In the genomic region with DNA sequence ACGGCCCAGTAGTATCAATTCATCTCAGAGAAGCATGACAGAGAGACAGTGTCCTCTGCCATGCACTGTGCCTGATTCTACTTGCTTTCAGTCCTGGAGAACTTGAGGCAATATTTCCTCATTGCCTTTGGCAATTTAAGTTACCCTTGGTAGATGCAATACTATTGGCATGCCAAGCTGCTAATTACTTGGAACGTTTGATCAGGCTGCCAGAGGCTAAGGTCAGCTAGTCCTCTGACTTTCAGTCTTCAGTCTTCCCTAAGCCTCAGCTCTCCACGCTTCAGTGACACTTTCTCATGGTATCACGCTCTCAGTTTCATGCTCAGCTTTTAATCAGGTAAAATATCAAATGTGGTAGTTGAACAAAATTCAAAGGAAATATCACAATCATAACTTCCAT, we compare ENCODE assay signal across 2 cellular contexts.
TF ChIP-seq lines count a peak whose summit lies in the region.

No MANE protein-coding gene starts in this region.

TF ChIP-seq in GM12878, 131 proteins besides CTCF, POLR2A, EP300 and RAD21:
- TF ChIP-seq MTA2 (IDR thresholded peaks at IDR 0.05; ENCODE audit: low read depth), result no peak
- TF ChIP-seq, protein P1, sequence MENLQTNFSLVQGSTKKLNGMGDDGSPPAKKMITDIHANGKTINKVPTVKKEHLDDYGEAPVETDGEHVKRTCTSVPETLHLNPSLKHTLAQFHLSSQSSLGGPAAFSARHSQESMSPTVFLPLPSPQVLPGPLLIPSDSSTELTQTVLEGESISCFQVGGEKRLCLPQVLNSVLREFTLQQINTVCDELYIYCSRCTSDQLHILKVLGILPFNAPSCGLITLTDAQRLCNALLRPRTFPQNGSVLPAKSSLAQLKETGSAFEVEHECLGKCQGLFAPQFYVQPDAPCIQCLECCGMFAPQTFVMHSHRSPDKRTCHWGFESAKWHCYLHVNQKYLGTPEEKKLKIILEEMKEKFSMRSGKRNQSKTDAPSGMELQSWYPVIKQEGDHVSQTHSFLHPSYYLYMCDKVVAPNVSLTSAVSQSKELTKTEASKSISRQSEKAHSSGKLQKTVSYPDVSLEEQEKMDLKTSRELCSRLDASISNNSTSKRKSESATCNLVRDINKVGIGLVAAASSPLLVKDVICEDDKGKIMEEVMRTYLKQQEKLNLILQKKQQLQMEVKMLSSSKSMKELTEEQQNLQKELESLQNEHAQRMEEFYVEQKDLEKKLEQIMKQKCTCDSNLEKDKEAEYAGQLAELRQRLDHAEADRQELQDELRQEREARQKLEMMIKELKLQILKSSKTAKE (IDR thresholded peaks at IDR 0.05; ENCODE audit: low read depth, poor library complexity, severe bottlenecking), result no peak
- no peak for TF ChIP-seq NFIC (IDR thresholded peaks at IDR 0.05; ENCODE audit: low read depth, low read length)
- no peak for TF ChIP-seq MEF2B (IDR thresholded peaks at IDR 0.05; ENCODE audit: partially characterized antibody, poor library complexity, severe bottlenecking)
- TF ChIP-seq SIX5 (IDR thresholded peaks at IDR 0.05; ENCODE audit: low read depth, low read length, severe bottlenecking), result no peak
- TF ChIP-seq BMI1 (IDR thresholded peaks at IDR 0.05; ENCODE audit: borderline replicate concordance), result no peak
- no peak for TF ChIP-seq PAX5 (IDR thresholded peaks at IDR 0.05; ENCODE audit: borderline replicate concordance, low read depth, low read length)
- no peak for TF ChIP-seq SREBF1 (IDR thresholded peaks at IDR 0.05; ENCODE audit: low read length)

TF ChIP-seq in HEK293T, 16 proteins besides CTCF, POLR2A, EP300 and RAD21:
- no peak for TF ChIP-seq ZNF384 (IDR thresholded peaks at IDR 0.05)
- TF ChIP-seq ARNT (IDR thresholded peaks at IDR 0.05), result no peak
- TF ChIP-seq NFRKB (IDR thresholded peaks at IDR 0.05), result no peak
- no peak for TF ChIP-seq FOXK2 (IDR thresholded peaks at IDR 0.05)
- TF ChIP-seq SP1 (IDR thresholded peaks at IDR 0.05), result no peak
- TF ChIP-seq TARDBP (IDR thresholded peaks at IDR 0.05), result no peak
- TF ChIP-seq FOXM1 (IDR thresholded peaks at IDR 0.05; ENCODE audit: borderline replicate concordance), result no peak
- TF ChIP-seq LEF1 (IDR thresholded peaks at IDR 0.05; ENCODE audit: borderline replicate concordance), result no peak
- TF ChIP-seq BHLHE40 (IDR thresholded peaks at IDR 0.05; ENCODE audit: borderline replicate concordance), result no peak
- TF ChIP-seq SUZ12 (IDR thresholded peaks at IDR 0.05), result no peak
- TF ChIP-seq ELF4 (IDR thresholded peaks at IDR 0.05), result no peak
